25 cellular contexts compared by ENCODE assay signal in the genomic region with DNA sequence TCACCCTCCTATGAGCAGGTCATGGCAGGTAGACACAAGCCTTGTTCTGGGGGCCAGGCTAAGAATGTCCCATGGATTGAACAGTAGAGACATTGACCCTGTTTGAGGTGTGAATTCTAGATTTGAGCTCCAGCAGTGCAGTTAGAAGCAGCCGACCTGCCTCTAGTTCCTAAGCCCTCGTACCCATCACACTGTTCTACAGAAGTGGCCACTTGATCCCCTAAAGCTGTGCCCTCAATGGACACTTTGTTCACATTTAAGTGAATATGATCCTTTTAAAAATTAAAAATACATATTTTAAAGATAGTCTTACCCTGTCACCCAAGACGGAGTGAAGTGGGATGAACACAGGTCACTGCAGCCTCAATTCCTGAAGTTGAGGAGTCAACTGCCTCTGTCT.
DNase-seq lines count a peak whose midpoint lies in the region; ATAC-seq, FAIRE-seq and TF ChIP-seq lines count a peak whose summit lies in the region.
"Had no signal": no experiment of that assay in that cellular context is flagged by ENCODE, and none has a peak within 500 bp of the region (broad histone marks: within the 10 kb centered on the region; RNA-seq: fewer than 3 reads in every experiment).

No MANE protein-coding gene starts in this region.

- WGBS in K562 (ENCODE audit: insufficient coverage, low coverage, missing lambda C conversion rate): 15% methylated on average over 3 of the region's 3 CpGs

- DNase-seq in K562 (ENCODE audit: extremely low read depth in 1 of 4, low spot score in 3 of 4): no peak
- DNase-seq in kidney: peak; percentile 26
- DNase-seq in osteoblast (ENCODE audit: insufficient read length, low spot score, missing footprints): peak; percentile 56
- no peak for DNase-seq in NK-92 (lab: John Stamatoyannopoulos, UW; ENCODE audit: unreplicated experiment)
- no peak for DNase-seq in NCI-H526 (lab: John Stamatoyannopoulos, UW)
- DNase-seq: 8988T; ACHN; BE2C; C1 segment of cervical spinal cord; CD4-positive, alpha-beta memory T cell; CD4-positive, CD25-positive, alpha-beta regulatory T cell; CD8-positive, alpha-beta memory T cell; COR-L47; DMS 273 treated with DMSO at 0.1 percent for 48 hours; DMS153; DMS53; DMS79; DND-41; EL; GDM1 had no signal

- no peak overlapping the region for H3K27ac ChIP-seq in K562 (ENCODE audit: extremely low read depth, low read depth, low read length)
- H3K27ac ChIP-seq in kidney (ENCODE audit: low read depth in 2 of 2, low read length in 2 of 2): no peak overlapping the region
- H3K27ac ChIP-seq in osteoblast (ENCODE audit: low read depth, low read length): no peak overlapping the region
- H3K27ac ChIP-seq: BLaER1 had no signal

- CTCF ChIA-PET in K562 (lab: Yijun Ruan, JAX; ENCODE audit: low intra/inter-chr PET ratio): no interaction called here

- peak overlapping the region in 1 of 2 experiments; percentile 5; a peak in 1 of 4 replicates for H3K9ac ChIP-seq in K562 (ENCODE audit: insufficient read depth in 1 of 2, low read depth in 2 of 2, low read length in 2 of 2)
- H3K9ac ChIP-seq in kidney (ENCODE audit: low read length in 2 of 2): no peak overlapping the region
- H3K9ac ChIP-seq: BLaER1 had no signal

- H3K79me2 ChIP-seq in K562 (ENCODE audit: control insufficient read depth, insufficient read depth, low read length) (no peaks in the 10 kb centered on the region), osteoblast (ENCODE audit: insufficient read depth, low read length) (no peaks in the 10 kb centered on the region)

- TF ChIP-seq CTCF in K562 (IDR thresholded peaks at IDR 0.05 in 2 of 3, conservative IDR thresholded peaks at IDR 0.05 in 1 of 3; ENCODE audit: insufficient read depth in 2 of 3, low read depth in 1 of 3, low read length in 3 of 3) (no peak), kidney (IDR thresholded peaks at IDR 0.05; ENCODE audit: borderline replicate concordance, extremely low read depth, insufficient read depth) (no peak), osteoblast (IDR thresholded peaks at IDR 0.05; ENCODE audit: extremely low read depth, low read depth, low read length) (no peak)

- TF ChIP-seq RAD21 in K562 (CRISPR knock-in tag; conservative IDR thresholded peaks at IDR 0.05 in 1 of 2, IDR thresholded peaks at IDR 0.05 in 1 of 2): no peak

- no peak overlapping the region for H3K4me2 ChIP-seq in K562 (ENCODE audit: insufficient read depth, low read length)
- no peak overlapping the region for H3K4me2 ChIP-seq in osteoblast (ENCODE audit: insufficient read depth, low read length)
- H3K4me2 ChIP-seq: BLaER1 had no signal

- no TSS peak for BruUV-seq in K562 (replicated peaks; lab: Mats Ljungman, UMichigan)

- in situ Hi-C loops in K562 (cut with MboI): no loop called here

- no peaks in the 10 kb centered on the region for H3K4me1 ChIP-seq in K562 (replicated peaks in 1 of 2; ENCODE audit: control insufficient read depth in 2 of 2, insufficient read depth in 2 of 2, low read length in 2 of 2)
- no peaks in the 10 kb centered on the region for H3K4me1 ChIP-seq in kidney (ENCODE audit: control insufficient read depth in 1 of 2, insufficient read depth in 1 of 2, low read depth in 1 of 2, low read length in 2 of 2)
- H3K4me1 ChIP-seq in osteoblast (ENCODE audit: insufficient read depth, low read length): no peaks in the 10 kb centered on the region
- H3K4me1 ChIP-seq: BE2C had no signal

- H4K20me1 ChIP-seq in K562 (replicated peaks; ENCODE audit: control insufficient read depth, insufficient read depth, low read length) (peaks cover 25% of the 10 kb centered on the region; the same call in 1 of the 2 replicates), osteoblast (ENCODE audit: insufficient read depth, low read length) (no peaks in the 10 kb centered on the region)
- H4K20me1 ChIP-seq: BLaER1 had no signal

- H3K9me1 ChIP-seq in K562 (ENCODE audit: control insufficient read depth, insufficient read depth, low read length): no peaks in the 10 kb centered on the region

- H3K4me3 ChIP-seq in K562 (no peak overlapping the region), kidney (ENCODE audit: low read length in 2 of 2) (no peak overlapping the region), osteoblast (ENCODE audit: insufficient read depth, low read length) (no peak overlapping the region)
- H3K4me3 ChIP-seq: BLaER1, GM12878 had no signal

- no peak for ATAC-seq in K562
- ATAC-seq: GM12878 had no signal

- POLR2A ChIA-PET in K562 (lab: Yijun Ruan, JAX): interaction anchor here (1.0 to 15.5 kb wide), 9 partner anchors 9 to 122 kb away, joined by 3 to 234 read pairs (median 8); partner anchors contain the start of gene MED15

- TF ChIP-seq POLR2A in K562 (conservative IDR thresholded peaks at IDR 0.05): no peak

- H3K27me3 ChIP-seq in K562 (ENCODE audit: control insufficient read depth in 2 of 2, insufficient read depth in 2 of 2, low read length in 2 of 2) (peaks cover 35 to 65% of the 10 kb centered on the region in 2 experiments), osteoblast (ENCODE audit: insufficient read depth, low read length) (peaks cover 20% of the 10 kb centered on the region)
- H3K27me3 ChIP-seq: BE2C, BLaER1 had no signal

- H2AFZ ChIP-seq in K562 (ENCODE audit: low read depth, low read length) (no peak overlapping the region), osteoblast (ENCODE audit: low read length) (no peak overlapping the region)

- FAIRE-seq in K562 (lab: Jason Lieb, UNC) (no peak), kidney (lab: Jason Lieb, UNC) (no peak)
- FAIRE-seq: A204.1, GM12878, GM12892, GM18507 had no signal

- intact Hi-C loops in K562 (cut with micrococcal nuclease): no loop called here
- intact Hi-C loops in kidney (cut with DNase I): no loop called here

- H3K36me3 ChIP-seq in K562 (ENCODE audit: control insufficient read depth, insufficient read depth, low read length) (no peaks in the 10 kb centered on the region), kidney (ENCODE audit: control insufficient read depth in 1 of 2, insufficient read depth in 2 of 2, low read length in 2 of 2) (no peaks in the 10 kb centered on the region), osteoblast (ENCODE audit: insufficient read depth, low read length) (no peaks in the 10 kb centered on the region)
- H3K36me3 ChIP-seq: BE2C, BLaER1 had no signal

- no peaks in the 10 kb centered on the region for H3K9me3 ChIP-seq in K562 (replicated peaks; ENCODE audit: control insufficient read depth, insufficient read depth, low read depth, low read length)
- H3K9me3 ChIP-seq in kidney (ENCODE audit: control insufficient read depth in 1 of 2, low read length in 2 of 2): no peaks in the 10 kb centered on the region
- H3K9me3 ChIP-seq in osteoblast (ENCODE audit: low read depth, low read length): no peaks in the 10 kb centered on the region
- H3K9me3 ChIP-seq: BE2C, BLaER1 had no signal

- no peak for TF ChIP-seq EP300 in K562 (IDR thresholded peaks at IDR 0.05; ENCODE audit: low read length)

TF ChIP-seq in K562, 482 proteins besides CTCF, POLR2A, EP300 and RAD21 (continues in another document):
- TF ChIP-seq ZNF766 (CRISPR knock-in tag; conservative IDR thresholded peaks at IDR 0.05) (no peak), E2F3 (CRISPR knock-in tag; IDR thresholded peaks at IDR 0.05) (0 out of 2 replicates have a peak, but pooled peaks have one; percentile 35), HIVEP1 (CRISPR knock-in tag; IDR thresholded peaks at IDR 0.05) (0 out of 2 replicates have a peak, but pooled peaks have one; percentile 47), ERF (CRISPR knock-in tag; IDR thresholded peaks at IDR 0.05) (0 out of 2 replicates have a peak, but pooled peaks have one; percentile 45), BRD9 (IDR thresholded peaks at IDR 0.05; ENCODE audit: low read depth, partially characterized antibody) (no peak), SREBF1 (IDR thresholded peaks at IDR 0.05; ENCODE audit: borderline replicate concordance, low read depth, low read length) (no peak), C11orf30 (IDR thresholded peaks at IDR 0.05; ENCODE audit: low read depth) (no peak), ZKSCAN3 (CRISPR knock-in tag; IDR thresholded peaks at IDR 0.05) (0 out of 2 replicates have a peak, but pooled peaks have one; percentile 22), ZNF134 (CRISPR knock-in tag; conservative IDR thresholded peaks at IDR 0.05) (no peak), JUNB (CRISPR knock-in tag; conservative IDR thresholded peaks at IDR 0.05) (0 out of 2 replicates have a peak, but pooled peaks have one; percentile 9), NR4A1 (CRISPR knock-in tag; IDR thresholded peaks at IDR 0.05) (0 out of 2 replicates have a peak, but pooled peaks have one; percentile 55), NR4A1 (tag; IDR thresholded peaks at IDR 0.05) (no peak), MTF1 (CRISPR knock-in tag; IDR thresholded peaks at IDR 0.05; ENCODE audit: borderline replicate concordance) (peak; percentile 49; the same call in 1 of the 2 replicates), PPARD (CRISPR knock-in tag; IDR thresholded peaks at IDR 0.05) (0 out of 2 replicates have a peak, but pooled peaks have one; percentile 25), ARID3B (CRISPR knock-in tag; IDR thresholded peaks at IDR 0.05; ENCODE audit: borderline replicate concordance) (0 out of 2 replicates have a peak, but pooled peaks have one; percentile 55)
- TF ChIP-seq, protein P1, sequence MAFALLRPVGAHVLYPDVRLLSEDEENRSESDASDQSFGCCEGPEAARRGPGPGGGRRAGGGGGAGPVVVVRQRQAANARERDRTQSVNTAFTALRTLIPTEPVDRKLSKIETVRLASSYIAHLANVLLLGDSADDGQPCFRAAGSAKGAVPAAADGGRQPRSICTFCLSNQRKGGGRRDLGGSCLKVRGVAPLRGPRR (CRISPR knock-in tag; IDR thresholded peaks at IDR 0.05): peak; percentile 43; the same call in 1 of the 2 replicates

Comparison
In these comparisons a context has a peak if more than half of its experiments do, and no peak if none do; other contexts are left out.
1. DNase-seq: peak in kidney (single experiment) and osteoblast (single experiment); none in K562 (0 of 4), NK-92 (single experiment) and NCI-H526 (0 of 2).